In genomic region chr6:136607204-136607931, GRCh38 we compare ENCODE assay signal across 1 cellular context.
TF ChIP-seq lines count a peak whose summit lies in the region.

No MANE protein-coding gene starts in this region.

TF ChIP-seq in HepG2, 621 proteins besides CTCF, POLR2A, EP300 and RAD21 (continued from another document):
- TF ChIP-seq ZNF407 (CRISPR knock-in tag; IDR thresholded peaks at IDR 0.05; ENCODE audit: not compliant biosample characterization) = no peak
- TF ChIP-seq FOXA3 (CRISPR knock-in tag; IDR thresholded peaks at IDR 0.05) = 0 out of 2 replicates have a peak, but pooled peaks have one; percentile 21
- TF ChIP-seq MBNL3 (CRISPR knock-in tag; conservative IDR thresholded peaks at IDR 0.05) = no peak
- TF ChIP-seq STAT6 (CRISPR knock-in tag; IDR thresholded peaks at IDR 0.05; ENCODE audit: borderline replicate concordance) = no peak
- no peak for TF ChIP-seq ZNF382 (CRISPR knock-in tag; IDR thresholded peaks at IDR 0.05; ENCODE audit: borderline replicate concordance)
- no peak for TF ChIP-seq ZNF687 (CRISPR knock-in tag; IDR thresholded peaks at IDR 0.05)
- TF ChIP-seq PTBP1 (IDR thresholded peaks at IDR 0.05; ENCODE audit: low read depth, low read length, poor library complexity, severe bottlenecking) = no peak
- TF ChIP-seq WIZ (CRISPR knock-in tag; IDR thresholded peaks at IDR 0.05) = no peak
